1 cellular context compared by ENCODE assay signal in genomic region chr17:6712058-6712853, GRCh38.
A peak's percentile ranks its signal among the peaks of the same experiment; 100 is the strongest.
TF ChIP-seq lines count a peak whose summit lies in the region.

No MANE protein-coding gene starts in this region.

TF ChIP-seq in HepG2, 621 proteins besides CTCF, POLR2A, EP300 and RAD21 (continued from another document and continues in another):
- peak; percentile 7 for TF ChIP-seq ZFP91 (CRISPR knock-in tag; IDR thresholded peaks at IDR 0.05; ENCODE audit: borderline replicate concordance)
- no peak for TF ChIP-seq TBL1XR1 (IDR thresholded peaks at IDR 0.05; ENCODE audit: borderline replicate concordance, low read length, partially characterized antibody)
- no peak for TF ChIP-seq CBX2 (IDR thresholded peaks at IDR 0.05; ENCODE audit: low read depth, low read length)
- no peak for TF ChIP-seq CBX2 (CRISPR knock-in tag; IDR thresholded peaks at IDR 0.05; ENCODE audit: low read depth)
- peak; percentile 34; the same call in 1 of the 2 replicates for TF ChIP-seq ZNF343 (CRISPR knock-in tag; IDR thresholded peaks at IDR 0.05)
- 0 out of 2 replicates have a peak, but pooled peaks have one; percentile 9 for TF ChIP-seq ETV5 (CRISPR knock-in tag; IDR thresholded peaks at IDR 0.05; ENCODE audit: borderline replicate concordance)
- 0 out of 2 replicates have a peak, but pooled peaks have one; percentile 33 for TF ChIP-seq ZNF788 (CRISPR knock-in tag; IDR thresholded peaks at IDR 0.05; ENCODE audit: borderline replicate concordance)
- peak; percentile 21; the same call in 1 of the 2 replicates for TF ChIP-seq ZNF280D (CRISPR knock-in tag; IDR thresholded peaks at IDR 0.05)
- no peak for TF ChIP-seq IRF1 (CRISPR knock-in tag; IDR thresholded peaks at IDR 0.05; ENCODE audit: low read depth)
- 0 out of 2 replicates have a peak, but pooled peaks have one; percentile 11 for TF ChIP-seq SOX13 (IDR thresholded peaks at IDR 0.05)
- peak in 1 of 2 experiments; percentile 5; a peak in 1 of 4 replicates for TF ChIP-seq SOX13 (CRISPR knock-in tag; conservative IDR thresholded peaks at IDR 0.05 in 1 of 2, IDR thresholded peaks at IDR 0.05 in 1 of 2)
- no peak for TF ChIP-seq ZNF75D (CRISPR knock-in tag; IDR thresholded peaks at IDR 0.05; ENCODE audit: borderline replicate concordance)
- no peak; the same call in 1 of the 2 replicates for TF ChIP-seq ZNF589 (CRISPR knock-in tag; conservative IDR thresholded peaks at IDR 0.05)
- no peak for TF ChIP-seq SRF (IDR thresholded peaks at IDR 0.05; ENCODE audit: low read depth, low read length)
- no peak for TF ChIP-seq SNAPC4 (CRISPR knock-in tag; IDR thresholded peaks at IDR 0.05)
- no peak for TF ChIP-seq TAF15 (IDR thresholded peaks at IDR 0.05; ENCODE audit: low read depth, low read length, poor library complexity, severe bottlenecking)
- TF ChIP-seq IRF9 (CRISPR knock-in tag; IDR thresholded peaks at IDR 0.05; ENCODE audit: borderline replicate concordance): no peak
- peak; percentile 24; the same call in 1 of the 2 replicates for TF ChIP-seq KDM5A (IDR thresholded peaks at IDR 0.05; ENCODE audit: borderline replicate concordance, low read length)
- TF ChIP-seq SMARCC2 (IDR thresholded peaks at IDR 0.05): no peak
- TF ChIP-seq CREBL2 (CRISPR knock-in tag; IDR thresholded peaks at IDR 0.05; ENCODE audit: borderline replicate concordance): no peak
- TF ChIP-seq RXRB (CRISPR knock-in tag; IDR thresholded peaks at IDR 0.05; ENCODE audit: borderline replicate concordance): no peak
- TF ChIP-seq TAF1 (CRISPR knock-in tag; IDR thresholded peaks at IDR 0.05): peak; percentile 27; the same call in 1 of the 2 replicates
- TF ChIP-seq ZSCAN22 (CRISPR knock-in tag; IDR thresholded peaks at IDR 0.05): no peak
- no peak for TF ChIP-seq ZNF333 (CRISPR knock-in tag; IDR thresholded peaks at IDR 0.05; ENCODE audit: borderline replicate concordance)
- peak; percentile 1; the same call in 1 of the 2 replicates for TF ChIP-seq KLF12 (CRISPR knock-in tag; IDR thresholded peaks at IDR 0.05; ENCODE audit: borderline replicate concordance)
- 0 out of 2 replicates have a peak, but pooled peaks have one; percentile 22 for TF ChIP-seq ZNF782 (CRISPR knock-in tag; IDR thresholded peaks at IDR 0.05; ENCODE audit: borderline replicate concordance)
- no peak; the same call in 1 of the 2 replicates for TF ChIP-seq WIZ (CRISPR knock-in tag; IDR thresholded peaks at IDR 0.05)
- TF ChIP-seq PHF20 (CRISPR knock-in tag; IDR thresholded peaks at IDR 0.05): no peak
- TF ChIP-seq FOXA3 (CRISPR knock-in tag; IDR thresholded peaks at IDR 0.05): peak; percentile 6; the same call in 1 of the 2 replicates
- TF ChIP-seq ZNF180 (CRISPR knock-in tag; IDR thresholded peaks at IDR 0.05; ENCODE audit: borderline replicate concordance, low read depth): no peak
- no peak; the same call in none of the 2 replicates for TF ChIP-seq HDAC1 (CRISPR knock-in tag; IDR thresholded peaks at IDR 0.05)
- TF ChIP-seq ZNF136 (CRISPR knock-in tag; IDR thresholded peaks at IDR 0.05; ENCODE audit: low read depth): 0 out of 2 replicates have a peak, but pooled peaks have one; percentile 64
- TF ChIP-seq HOXA5 (CRISPR knock-in tag; IDR thresholded peaks at IDR 0.05): peak; percentile 14; the same call in 1 of the 2 replicates
- no peak for TF ChIP-seq HBP1 (CRISPR knock-in tag; IDR thresholded peaks at IDR 0.05; ENCODE audit: low read depth)
- TF ChIP-seq PHF21A (CRISPR knock-in tag; IDR thresholded peaks at IDR 0.05): no peak
- TF ChIP-seq HNF4G (IDR thresholded peaks at IDR 0.05; ENCODE audit: borderline replicate concordance, low read depth, low read length): no peak
- TF ChIP-seq HNF4G (CRISPR knock-in tag; IDR thresholded peaks at IDR 0.05; ENCODE audit: borderline replicate concordance, low read depth): peak; percentile 42; the same call in 1 of the 2 replicates
- peak; percentile 39 for TF ChIP-seq FOSL2 (CRISPR knock-in tag; IDR thresholded peaks at IDR 0.05)
- no peak; the same call in 1 of the 2 replicates for TF ChIP-seq PAXIP1 (CRISPR knock-in tag; conservative IDR thresholded peaks at IDR 0.05)
- TF ChIP-seq HOXA7 (CRISPR knock-in tag; IDR thresholded peaks at IDR 0.05): no peak
